ENCODE assay signal across 40 cellular contexts in the genomic region with DNA sequence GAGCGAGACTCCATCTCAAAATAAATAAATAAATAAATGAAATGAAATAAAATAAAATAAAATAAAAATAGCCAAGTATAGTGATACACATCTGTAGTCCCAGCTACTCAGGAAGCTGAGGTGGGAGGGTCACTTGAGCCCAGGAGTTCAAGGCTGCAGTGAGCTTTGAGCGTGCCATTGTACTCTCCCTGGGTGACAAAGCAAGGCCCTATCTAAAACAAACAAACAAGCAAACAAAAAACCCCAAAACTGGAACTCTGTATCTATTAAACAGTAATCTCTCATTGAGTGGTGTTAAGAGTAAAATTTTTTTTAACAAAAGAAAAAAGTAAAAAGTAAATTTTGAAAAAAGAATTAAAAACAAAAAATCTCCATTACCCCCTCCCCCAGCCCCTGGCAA.
"Had no signal": no experiment of that assay in that cellular context is flagged by ENCODE, and none has a peak within 500 bp of the region (broad histone marks: within the 10 kb centered on the region; RNA-seq: fewer than 3 reads in every experiment).

No MANE protein-coding gene starts in this region.

- H3K4me1 ChIP-seq: ascending aorta, body of pancreas, breast epithelium had no signal

- H3K36me3 Mint-ChIP-seq: activated naive CD4-positive, alpha-beta T cell treated with anti-CD3 and anti-CD28 coated beads, Interleukin-2, amount 50 U/mL, for 72 hours had no signal

- ATAC-seq: activated naive CD4-positive, alpha-beta T cell treated with anti-CD3 and anti-CD28 coated beads, Interleukin-2, amount 50 U/mL, for 72 hours; activated naive CD8-positive, alpha-beta T cell treated with anti-CD3 and anti-CD28 coated beads, Interleukin-2, amount 50 U/mL, for 24 hours; activated T-cell treated with anti-CD3 and anti-CD28 coated beads, Interleukin-2, amount 50 U/mL, for 4 hours; activated T-cell treated with anti-CD3 and anti-CD28 coated beads, Interleukin-2, amount 50 U/mL, for 72 hours; activated T-helper 17 cell treated with anti-CD3 and anti-CD28 coated beads, Interleukin-2, amount 50 U/mL, for 72 hours; body of pancreas had no signal

- H3K36me3 ChIP-seq: adrenal gland, ascending aorta, brain microvascular endothelial cell, breast epithelium, cardiac muscle cell had no signal

- H3K27me3 Mint-ChIP-seq: activated naive CD4-positive, alpha-beta T cell treated with anti-CD3 and anti-CD28 coated beads, Interleukin-2, amount 10 ng/mL, durations not matched to agents 7 days and 5 days; activated naive CD4-positive, alpha-beta T cell treated with anti-CD3 and anti-CD28 coated beads, Interleukin-2, amount 50 U/mL, for 24 hours; activated naive CD8-positive, alpha-beta T cell; activated naive CD8-positive, alpha-beta T cell treated with anti-CD3 and anti-CD28 coated beads for 36 hours; activated naive CD8-positive, alpha-beta T cell treated with anti-CD3 and anti-CD28 coated beads, Interleukin-2, amount 10 ng/mL, durations not matched to agents 7 days and 5 days; activated naive CD8-positive, alpha-beta T cell treated with anti-CD3 and anti-CD28 coated beads, Interleukin-2, amount 50 U/mL, for 24 hours; activated T-cell treated with anti-CD3 and anti-CD28 coated beads, Interleukin-2, amount 50 U/mL, for 24 hours; activated T-helper 17 cell treated with anti-CD3 and anti-CD28 coated beads, Interleukin-2, amount 50 U/mL, for 72 hours; brain; central memory CD8-positive, alpha-beta T cell had no signal

- H3K4me3 Mint-ChIP-seq: activated naive CD4-positive, alpha-beta T cell treated with anti-CD3 and anti-CD28 coated beads for 36 hours; activated naive CD4-positive, alpha-beta T cell treated with anti-CD3 and anti-CD28 coated beads, Interleukin-2, amount 10 ng/mL, durations not matched to agents 7 days and 5 days; activated naive CD4-positive, alpha-beta T cell treated with anti-CD3 and anti-CD28 coated beads, Interleukin-2, amount 50 U/mL, for 24 hours; activated naive CD8-positive, alpha-beta T cell; activated naive CD8-positive, alpha-beta T cell treated with anti-CD3 and anti-CD28 coated beads for 36 hours; activated naive CD8-positive, alpha-beta T cell treated with anti-CD3 and anti-CD28 coated beads, Interleukin-2, amount 50 U/mL, for 24 hours; activated T-cell treated with anti-CD3 and anti-CD28 coated beads, Interleukin-2, amount 50 U/mL, for 24 hours; activated T-cell treated with anti-CD3 and anti-CD28 coated beads, Interleukin-2, amount 50 U/mL, for 4 hours; activated T-cell treated with anti-CD3 and anti-CD28 coated beads, Interleukin-2, amount 50 U/mL, for 72 hours; activated T-helper 1 cell treated with anti-CD3 and anti-CD28 coated beads, Interleukin-12 subunit alpha, Interleukin-12 subunit beta, Interleukin-2, Interleukin-4 antibody, amounts not matched to agents 30 ng/mL and 10 ng/mL and 1 ng/mL, durations not matched to agents 14 hours and 24 hours and 36 hours; activated T-helper 17 cell treated with anti-CD3 and anti-CD28 coated beads, Interleukin-2, amount 50 U/mL, for 72 hours; brain; central memory CD8-positive, alpha-beta T cell had no signal

- DNase-seq: activated effector memory CD4-positive, alpha-beta T cell treated with anti-CD3 and anti-CD28 coated beads, Interleukin-2, amount 50 U/mL, for 16 hours; activated effector memory CD4-positive, alpha-beta T cell treated with Interleukin-2 at 50 U/mL for 16 hours; activated gamma-delta T cell; activated gamma-delta T cell treated with Interleukin-2 at 50 U/mL for 16 hours; activated naive CD4-positive, alpha-beta T cell; activated naive CD4-positive, alpha-beta T cell treated with anti-CD3 and anti-CD28 coated beads for 36 hours; activated naive CD4-positive, alpha-beta T cell treated with anti-CD3 and anti-CD28 coated beads, Interleukin-2, amount 10 ng/mL, durations not matched to agents 7 days and 5 days; activated naive CD4-positive, alpha-beta T cell treated with anti-CD3 and anti-CD28 coated beads, Interleukin-2, amount 50 U/mL, for 16 hours; activated naive CD4-positive, alpha-beta T cell treated with Interleukin-2 at 50 U/mL for 16 hours; activated naive CD8-positive, alpha-beta T cell treated with anti-CD3 and anti-CD28 coated beads for 36 hours; activated naive CD8-positive, alpha-beta T cell treated with anti-CD3 and anti-CD28 coated beads, Interleukin-2, amount 10 ng/mL, durations not matched to agents 7 days and 5 days; activated naive CD8-positive, alpha-beta T cell treated with anti-CD3 and anti-CD28 coated beads, Interleukin-2, amount 50 U/mL, for 24 hours; activated T-cell treated with anti-CD3 and anti-CD28 coated beads, Interleukin-2, amount 50 U/mL, for 1 hour; activated T-cell treated with anti-CD3 and anti-CD28 coated beads, Interleukin-2, amount 50 U/mL, for 24 hours; activated T-cell treated with anti-CD3 and anti-CD28 coated beads, Interleukin-2, amount 50 U/mL, for 4 hours; activated T-cell treated with anti-CD3 and anti-CD28 coated beads, Interleukin-2, amount 50 U/mL, for 48 hours; activated T-cell treated with anti-CD3 and anti-CD28 coated beads, Interleukin-2, amount 50 U/mL, for 72 hours; adrenal gland; amniotic stem cell; amygdala; anterior cingulate cortex; aorta; body of pancreas; brain microvascular endothelial cell; caudate nucleus; central memory CD4-positive, alpha-beta T cell; cerebellar nuclear complex had no signal

- FAIRE-seq: astrocyte, bronchial epithelial cell had no signal

- H3K27me3 ChIP-seq: adrenal gland, ascending aorta, body of pancreas, brain microvascular endothelial cell, breast epithelium, cardiac muscle cell had no signal

- H3K4me3 ChIP-seq: adrenal gland, ascending aorta, body of pancreas, breast epithelium, cardiac muscle cell had no signal

- H3K9me3 ChIP-seq: adrenal gland, ascending aorta, body of pancreas, breast epithelium had no signal

- H3K27ac Mint-ChIP-seq: activated naive CD4-positive, alpha-beta T cell treated with anti-CD3 and anti-CD28 coated beads for 36 hours; activated naive CD4-positive, alpha-beta T cell treated with anti-CD3 and anti-CD28 coated beads, Interleukin-2, amount 10 ng/mL, durations not matched to agents 7 days and 5 days; activated naive CD4-positive, alpha-beta T cell treated with anti-CD3 and anti-CD28 coated beads, Interleukin-2, amount 50 U/mL, for 24 hours; activated naive CD4-positive, alpha-beta T cell treated with anti-CD3 and anti-CD28 coated beads, Interleukin-2, amount 50 U/mL, for 72 hours; activated naive CD8-positive, alpha-beta T cell; activated naive CD8-positive, alpha-beta T cell treated with anti-CD3 and anti-CD28 coated beads for 36 hours; activated naive CD8-positive, alpha-beta T cell treated with anti-CD3 and anti-CD28 coated beads, Interleukin-2, amount 50 U/mL, for 24 hours; activated T-cell treated with anti-CD3 and anti-CD28 coated beads, Interleukin-2, amount 50 U/mL, for 24 hours; activated T-cell treated with anti-CD3 and anti-CD28 coated beads, Interleukin-2, amount 50 U/mL, for 72 hours; activated T-helper 1 cell treated with anti-CD3 and anti-CD28 coated beads, Interleukin-12 subunit alpha, Interleukin-12 subunit beta, Interleukin-2, Interleukin-4 antibody, amounts not matched to agents 30 ng/mL and 10 ng/mL and 1 ng/mL, durations not matched to agents 14 hours and 24 hours and 36 hours; activated T-helper 17 cell treated with anti-CD3 and anti-CD28 coated beads, Interleukin-2, amount 50 U/mL, for 72 hours; activated T-helper 2 cell treated with anti-CD3 and anti-CD28 coated beads, Interferon-gamma antibody, Interleukin-2, Interleukin-4, amounts not matched to agents 10 μg/mL and 5 μg/mL and 100 μg/mL, durations not matched to agents 14 hours and 24 hours and 36 hours; brain had no signal

- H3K27ac ChIP-seq: adrenal gland, ascending aorta, body of pancreas, brain microvascular endothelial cell, breast epithelium, cardiac muscle cell had no signal

- H3K9me3 Mint-ChIP-seq: activated naive CD4-positive, alpha-beta T cell treated with anti-CD3 and anti-CD28 coated beads for 36 hours; activated naive CD4-positive, alpha-beta T cell treated with anti-CD3 and anti-CD28 coated beads, Interleukin-2, amount 50 U/mL, for 24 hours; activated naive CD4-positive, alpha-beta T cell treated with anti-CD3 and anti-CD28 coated beads, Interleukin-2, amount 50 U/mL, for 72 hours; activated naive CD8-positive, alpha-beta T cell treated with anti-CD3 and anti-CD28 coated beads for 36 hours; activated naive CD8-positive, alpha-beta T cell treated with anti-CD3 and anti-CD28 coated beads, Interleukin-2, amount 50 U/mL, for 24 hours; activated T-cell treated with anti-CD3 and anti-CD28 coated beads, Interleukin-2, amount 50 U/mL, for 24 hours; activated T-cell treated with anti-CD3 and anti-CD28 coated beads, Interleukin-2, amount 50 U/mL, for 4 hours; activated T-cell treated with anti-CD3 and anti-CD28 coated beads, Interleukin-2, amount 50 U/mL, for 72 hours; activated T-helper 1 cell treated with anti-CD3 and anti-CD28 coated beads, Interleukin-12 subunit alpha, Interleukin-12 subunit beta, Interleukin-2, Interleukin-4 antibody, amounts not matched to agents 30 ng/mL and 10 ng/mL and 1 ng/mL, durations not matched to agents 14 hours and 24 hours and 36 hours; activated T-helper 17 cell treated with anti-CD3 and anti-CD28 coated beads, Interleukin-2, amount 50 U/mL, for 72 hours; activated T-helper 2 cell treated with anti-CD3 and anti-CD28 coated beads, Interferon-gamma antibody, Interleukin-2, Interleukin-4, amounts not matched to agents 10 μg/mL and 5 μg/mL and 100 μg/mL, durations not matched to agents 14 hours and 24 hours and 36 hours; central memory CD8-positive, alpha-beta T cell had no signal
